ENCODE assay signal across 14 cellular contexts in genomic region chr7:100219271-100219737, GRCh38. TPM values are rescaled to one million over a fixed set of nuclear protein-coding genes. Genes with fewer than 3 reads are reported as not detected.
DNase-seq lines count a peak whose midpoint lies in the region; ATAC-seq and TF ChIP-seq lines count a peak whose summit lies in the region.
"Had no signal": no experiment of that assay in that cellular context is flagged by ENCODE, and none has a peak within 500 bp of the region (broad histone marks: within the 10 kb centered on the region; RNA-seq: fewer than 3 reads in every experiment).

No MANE protein-coding gene starts in this region.

- peaks cover 54% of the 10 kb centered on the region for H3K4me1 ChIP-seq in CD4-positive, CD25-positive, alpha-beta regulatory T cell (ENCODE audit: control insufficient read depth, insufficient read depth, low read length, poor library complexity, severe bottlenecking)
- H3K4me1 ChIP-seq in sigmoid colon (no peaks in the 10 kb centered on the region), testis (peaks cover 7% of the 10 kb centered on the region)

- H3F3A ChIP-seq in SU-DHL-6 (ENCODE audit: insufficient read depth) = peaks cover 49% of the 10 kb centered on the region

- peak overlapping the region; percentile 86 for H3K4me2 ChIP-seq in SU-DHL-6 (ENCODE audit: low read depth, low read length, poor library complexity, severe bottlenecking)

- no peaks in the 10 kb centered on the region for H3K9me3 ChIP-seq in CD4-positive, CD25-positive, alpha-beta regulatory T cell (ENCODE audit: control insufficient read depth in 2 of 2, low read length in 2 of 2)
- H3K9me3 ChIP-seq in SU-DHL-6 (ENCODE audit: insufficient read depth, low read length) (no peaks in the 10 kb centered on the region), sigmoid colon (no peaks in the 10 kb centered on the region), testis (no peaks in the 10 kb centered on the region)
- H3K9me3 ChIP-seq: suprapubic skin had no signal

- peak overlapping the region; percentile 97 to 98 (median 98) for H3K4me3 Mint-ChIP-seq in CD4-positive, CD25-positive, alpha-beta regulatory T cell
- H3K4me3 Mint-ChIP-seq in activated naive CD4-positive, alpha-beta T cell treated with anti-CD3 and anti-CD28 coated beads, Interleukin-2, amount 50 U/mL, for 24 hours = peak overlapping the region; percentile 97
- H3K4me3 Mint-ChIP-seq: neural crest cell had no signal

- no peak for TF ChIP-seq CTCF in SU-DHL-6 (IDR thresholded peaks at IDR 0.05; ENCODE audit: insufficient read depth, low read length, poor library complexity, severe bottlenecking)
- no peak for TF ChIP-seq CTCF in sigmoid colon (IDR thresholded peaks at IDR 0.05)
- no peak for TF ChIP-seq CTCF in testis (IDR thresholded peaks at IDR 0.05)

- ATAC-seq in CD4-positive, CD25-positive, alpha-beta regulatory T cell (ENCODE audit: low read depth in 2 of 2) = no peak

- H3K36me3 Mint-ChIP-seq in CD4-positive, CD25-positive, alpha-beta regulatory T cell = peaks cover 14% of the 10 kb centered on the region
- peaks cover 4% of the 10 kb centered on the region for H3K36me3 Mint-ChIP-seq in activated naive CD4-positive, alpha-beta T cell treated with anti-CD3 and anti-CD28 coated beads, Interleukin-2, amount 50 U/mL, for 24 hours

- DNase-seq in CD4-positive, CD25-positive, alpha-beta regulatory T cell = peak in 2 of 3 donors; percentile 19 to 46
- DNase-seq in sigmoid colon (peak; percentile 51), testis (no peak), epidermal melanocyte (ENCODE audit: insufficient read length, low spot score) (no peak), NCI-H510A treated with DMSO at 0.1 percent for 48 hours (lab: John Stamatoyannopoulos, UW) (no peak), iPS-NIHi11 (ENCODE audit: low spot score) (no peak)
- DNase-seq: cerebellar nuclear complex, EL, kidney glomerular epithelial cell, NCI-H1417 had no signal

- peaks cover 5% of the 10 kb centered on the region for H3K27me3 Mint-ChIP-seq in CD4-positive, CD25-positive, alpha-beta regulatory T cell
- no peaks in the 10 kb centered on the region for H3K27me3 Mint-ChIP-seq in activated naive CD4-positive, alpha-beta T cell treated with anti-CD3 and anti-CD28 coated beads, Interleukin-2, amount 50 U/mL, for 24 hours

- no peak overlapping the region for H2AFZ ChIP-seq in SU-DHL-6 (ENCODE audit: low read depth, low read length, severe bottlenecking)

- H3K4me3 ChIP-seq in CD4-positive, CD25-positive, alpha-beta regulatory T cell (ENCODE audit: low read depth, low read length) = peak overlapping the region; percentile 57
- H3K4me3 ChIP-seq in SU-DHL-6 (ENCODE audit: insufficient read depth, low read length, poor library complexity, severe bottlenecking) (peak overlapping the region; percentile 45), sigmoid colon (no peak overlapping the region), testis (no peak overlapping the region)
- H3K4me3 ChIP-seq: suprapubic skin had no signal

- peaks cover 10% of the 10 kb centered on the region for H3K36me3 ChIP-seq in CD4-positive, CD25-positive, alpha-beta regulatory T cell (ENCODE audit: control insufficient read depth, insufficient read depth, low read length)
- 0 out of 2 replicates have a peak, but pooled peaks cover 2% of the 10 kb centered on the region for H3K36me3 ChIP-seq in SU-DHL-6 (ENCODE audit: low read length)
- peaks cover 0 to 24% (median 0%) of the 10 kb centered on the region in 4 donors for H3K36me3 ChIP-seq in sigmoid colon
- no peaks in the 10 kb centered on the region for H3K36me3 ChIP-seq in testis (ENCODE audit: low read depth, missing control alignments)

- H3K27ac ChIP-seq in CD4-positive, CD25-positive, alpha-beta regulatory T cell (ENCODE audit: insufficient read depth, low read length, poor library complexity, severe bottlenecking) = peak overlapping the region; percentile 99
- H3K27ac ChIP-seq in SU-DHL-6 (ENCODE audit: low read depth, low read length) (peak overlapping the region; percentile 95), sigmoid colon (no peak overlapping the region), testis (no peak overlapping the region)
- H3K27ac ChIP-seq: suprapubic skin had no signal

- H3K9me3 Mint-ChIP-seq in CD4-positive, CD25-positive, alpha-beta regulatory T cell = peaks cover 0 to 2% (median 0%) of the 10 kb centered on the region in 7 donors
- H3K9me3 Mint-ChIP-seq in activated naive CD4-positive, alpha-beta T cell treated with anti-CD3 and anti-CD28 coated beads, Interleukin-2, amount 50 U/mL, for 24 hours = no peaks in the 10 kb centered on the region
- H3K9me3 Mint-ChIP-seq: neural crest cell had no signal

- no peaks in the 10 kb centered on the region for H3K9me2 ChIP-seq in SU-DHL-6 (replicated peaks; ENCODE audit: insufficient read depth, low read length)

- H3K79me2 ChIP-seq in SU-DHL-6 (ENCODE audit: insufficient read depth, low read length) = peaks cover 29% of the 10 kb centered on the region

- H3K27ac Mint-ChIP-seq in CD4-positive, CD25-positive, alpha-beta regulatory T cell = peak overlapping the region; percentile 97 to 100 (median 99)
- peak overlapping the region; percentile 99 for H3K27ac Mint-ChIP-seq in activated naive CD4-positive, alpha-beta T cell treated with anti-CD3 and anti-CD28 coated beads, Interleukin-2, amount 50 U/mL, for 24 hours

- intact Hi-C loops in sigmoid colon (cut with DNase I) (loop anchor here (10.0 kb wide), 1 partner anchor 235 kb away; no protein-coding TSS in a partner anchor), testis (cut with DNase I; ENCODE audit: low total_unique reads) (no loop called here)

- peaks cover 8 to 69% (median 51%) of the 10 kb centered on the region in 4 donors for H3K4me1 Mint-ChIP-seq in CD4-positive, CD25-positive, alpha-beta regulatory T cell
- H3K4me1 Mint-ChIP-seq in activated naive CD4-positive, alpha-beta T cell treated with anti-CD3 and anti-CD28 coated beads, Interleukin-2, amount 50 U/mL, for 24 hours = peaks cover 64% of the 10 kb centered on the region

- TF ChIP-seq EP300 in sigmoid colon (IDR thresholded peaks at IDR 0.05) = no peak

- no peaks in the 10 kb centered on the region for H4K20me1 ChIP-seq in SU-DHL-6 (ENCODE audit: low read depth, low read length)

- peak overlapping the region; percentile 93 for H3K9ac ChIP-seq in SU-DHL-6 (ENCODE audit: low read length)

- TF ChIP-seq POLR2A in sigmoid colon (IDR thresholded peaks at IDR 0.05) = no peak
- TF ChIP-seq POLR2A in testis (IDR thresholded peaks at IDR 0.05) = no peak

- H3K27me3 ChIP-seq in CD4-positive, CD25-positive, alpha-beta regulatory T cell (ENCODE audit: control insufficient read depth, insufficient read depth, low read length) = no peaks in the 10 kb centered on the region
- no peaks in the 10 kb centered on the region for H3K27me3 ChIP-seq in SU-DHL-6 (ENCODE audit: low read length)
- H3K27me3 ChIP-seq in sigmoid colon = no peaks in the 10 kb centered on the region
- no peaks in the 10 kb centered on the region for H3K27me3 ChIP-seq in testis
- H3K27me3 ChIP-seq: suprapubic skin had no signal

- WGBS in sigmoid colon, 2 donors = 77 to 88% methylated on average over 10 of the region's 10 CpGs
- 80 to 89% methylated on average over 7 to 10 of the region's 10 CpGs for WGBS in testis, 2 donors

RNA-seq across cellular contexts. Expression of gene PVRIG, which starts 0.4 kb away (rescaled TPM):
- total RNA-seq in CD4-positive, CD25-positive, alpha-beta regulatory T cell = 46.3 TPM
- 100 to 1,000 TPM in 2 of 4 donors, 10 to 100 TPM in 2; 89.0 to 126 (median 97.6) TPM for polyA plus RNA-seq in CD4-positive, CD25-positive, alpha-beta regulatory T cell
- under 1 TPM in 3 of 4 donors, not detected in 1; 0.16 to 0.95 (median 0.36) TPM for total RNA-seq in sigmoid colon
- polyA plus RNA-seq in sigmoid colon = 10 to 100 TPM in 1 of 3 donors, under 1 TPM in 1, not detected in 1; 0.60 to 12.0 TPM
- total RNA-seq in testis = 1 to 10 TPM; 3.0 to 3.3 TPM
- 2.6 TPM for polyA plus RNA-seq in testis (ENCODE audit: insufficient read depth, low read depth, low replicate concordance)
- total RNA-seq: neural crest cell, suprapubic skin had no signal

RNA-seq across cellular contexts. Expression of gene STAG3, which starts 41.6 kb away (rescaled TPM):
- 6.2 TPM for total RNA-seq in CD4-positive, CD25-positive, alpha-beta regulatory T cell
- polyA plus RNA-seq in CD4-positive, CD25-positive, alpha-beta regulatory T cell = 1 to 10 TPM in 1 of 4 donors, under 1 TPM in 3; 0.53 to 4.0 (median 0.77) TPM
- under 1 TPM in 2 of 4 donors, not detected in 2; 0.14 to 0.36 TPM for total RNA-seq in sigmoid colon
- 10 to 100 TPM in 1 of 3 donors, 1 to 10 TPM in 1, under 1 TPM in 1; 0.92 to 32.6 (median 3.6) TPM for polyA plus RNA-seq in sigmoid colon
- 100 to 1,000 TPM; 105 to 224 TPM for total RNA-seq in testis
- 281 TPM for polyA plus RNA-seq in testis (ENCODE audit: insufficient read depth, low read depth, low replicate concordance)

RNA-seq across cellular contexts. Expression of gene GPC2, which starts 42.1 kb away (rescaled TPM):
- total RNA-seq in CD4-positive, CD25-positive, alpha-beta regulatory T cell = 7.0 TPM
- polyA plus RNA-seq in CD4-positive, CD25-positive, alpha-beta regulatory T cell = under 1 TPM in 3 of 4 donors, not detected in 1; 0.16 to 0.27 (median 0.23) TPM
- total RNA-seq in sigmoid colon (1 to 10 TPM in 1 of 4 donors, under 1 TPM in 3; 0.41 to 1.7 (median 0.60) TPM), testis (10 to 100 TPM; 12.7 to 20.7 TPM)
- polyA plus RNA-seq in sigmoid colon (1 to 10 TPM in 1 of 3 donors, not detected in 2; 5.3 TPM), testis (ENCODE audit: insufficient read depth, low read depth, low replicate concordance) (17.7 TPM)

RNA-seq across cellular contexts. Expression of gene GAL3ST4, which starts 50.9 kb away (rescaled TPM):
- total RNA-seq in CD4-positive, CD25-positive, alpha-beta regulatory T cell = 6.1 TPM
- polyA plus RNA-seq in CD4-positive, CD25-positive, alpha-beta regulatory T cell = 1 to 10 TPM; 2.6 to 7.7 (median 5.3) TPM
- total RNA-seq in sigmoid colon (1 to 10 TPM; 1.2 to 6.4 (median 3.1) TPM), testis (10 to 100 TPM; 11.6 to 12.4 TPM)
- polyA plus RNA-seq in sigmoid colon (1 to 10 TPM; 1.2 to 6.2 (median 3.9) TPM), testis (ENCODE audit: insufficient read depth, low read depth, low replicate concordance) (8.9 TPM)

Comparison
In these comparisons a context has a peak if more than half of its experiments do, and no peak if none do; other contexts are left out.
1. DNase-seq: peak in CD4-positive, CD25-positive, alpha-beta regulatory T cell (2 of 3) and sigmoid colon (single experiment); none in testis (single experiment), epidermal melanocyte (single experiment), NCI-H510A treated with DMSO at 0.1 percent for 48 hours (single experiment) and iPS-NIHi11 (single experiment).
2. H3K27ac ChIP-seq: peak in CD4-positive, CD25-positive, alpha-beta regulatory T cell (single experiment) and SU-DHL-6 (single experiment); none in sigmoid colon (0 of 4) and testis (0 of 2).
3. H3K4me3 ChIP-seq: peak in CD4-positive, CD25-positive, alpha-beta regulatory T cell (single experiment) and SU-DHL-6 (single experiment); none in sigmoid colon (0 of 4) and testis (0 of 2).
4. RNA of gene PVRIG, which starts 0.4 kb away (total RNA-seq): 46.3 TPM in CD4-positive, CD25-positive, alpha-beta regulatory T cell (single experiment); 3.0 to 3.3 TPM in testis and 0.16 to 0.95 TPM in sigmoid colon; every median in the first group is over 10 times any median in the second.
5. RNA of gene STAG3, which starts 41.6 kb away (total RNA-seq): 105 to 224 TPM in testis; 6.2 TPM in CD4-positive, CD25-positive, alpha-beta regulatory T cell (single experiment) and 0.14 to 0.36 TPM in sigmoid colon; every median in the first group is over 10 times any median in the second.